In the genomic region with DNA sequence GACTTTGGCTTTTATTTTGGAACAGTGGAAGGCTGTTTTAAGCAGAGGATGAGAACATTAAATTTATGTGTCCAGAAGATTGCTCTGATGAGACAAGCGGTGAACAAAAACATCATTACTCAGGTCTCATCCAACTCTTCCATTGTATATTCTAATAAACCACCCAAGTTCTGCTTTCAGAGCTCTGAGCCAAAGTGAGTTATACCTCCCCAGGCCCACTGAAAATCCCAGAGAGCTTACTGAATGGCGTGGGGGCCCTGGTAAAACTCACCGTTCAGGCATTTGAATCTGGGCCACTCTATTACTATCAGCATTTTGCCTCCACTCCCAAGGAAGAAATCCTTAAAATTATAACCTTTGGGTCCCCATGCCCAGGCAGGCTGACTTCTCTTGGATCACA, we compare ENCODE assay signal across 20 cellular contexts.
DNase-seq lines count a peak whose midpoint lies in the region; ATAC-seq and TF ChIP-seq lines count a peak whose summit lies in the region.
"Had no signal": no experiment of that assay in that cellular context is flagged by ENCODE, and none has a peak within 500 bp of the region (broad histone marks: within the 10 kb centered on the region; RNA-seq: fewer than 3 reads in every experiment).

No MANE protein-coding gene starts in this region.

- no peak for DNase-seq in activated naive CD8-positive, alpha-beta T cell treated with anti-CD3 and anti-CD28 coated beads, Interleukin-2, amount 50 U/mL, for 24 hours
- DNase-seq in iris pigment epithelial cell (ENCODE audit: low read depth) (peak; percentile 54), suprapubic skin (ENCODE audit: low spot score in 2 of 2) (no peak), ureter (ENCODE audit: low spot score) (no peak), HK-2 (ENCODE audit: unreplicated experiment) (no peak), body of pancreas (no peak)
- DNase-seq: activated B cell treated with CpG ODN at 0.5 μM for 24 hours; activated CD8-positive, alpha-beta memory T cell treated with anti-CD3 and anti-CD28 coated beads, Interleukin-2, amount 50 U/mL, for 48 hours; amygdala; hippocampal formation; Karpas-422; left cardiac atrium; NCI-H1930; NCI-H524 treated with DMSO at 0.1 percent for 48 hours; stimulated activated CD4-positive, alpha-beta T cell treated with anti-CD3 and anti-CD28 coated beads, Interleukin-1b, Interleukin-23, amount 100 ng/mL, for 48 hours; T-helper 1 cell had no signal

- H3K4me3 ChIP-seq in suprapubic skin, result no peak overlapping the region
- H3K4me3 ChIP-seq in body of pancreas, result no peak overlapping the region

- H3K4me3 Mint-ChIP-seq in activated naive CD8-positive, alpha-beta T cell, result no peak overlapping the region
- H3K4me3 Mint-ChIP-seq in activated naive CD8-positive, alpha-beta T cell treated with anti-CD3 and anti-CD28 coated beads, Interleukin-2, amount 50 U/mL, for 24 hours, result no peak overlapping the region
- peak overlapping the region; percentile 18 for H3K4me3 Mint-ChIP-seq in activated T-helper 17 cell treated with anti-CD3 and anti-CD28 coated beads, Interleukin-2, amount 50 U/mL, for 72 hours
- H3K4me3 Mint-ChIP-seq: activated B cell treated with CpG ODN at 0.5 μM for 24 hours, type B pancreatic cell had no signal

- TF ChIP-seq EP300 in suprapubic skin (IDR thresholded peaks at IDR 0.05), result no peak

- H3K27me3 Mint-ChIP-seq in activated naive CD8-positive, alpha-beta T cell, result no peaks in the 10 kb centered on the region
- no peaks in the 10 kb centered on the region for H3K27me3 Mint-ChIP-seq in activated naive CD8-positive, alpha-beta T cell treated with anti-CD3 and anti-CD28 coated beads, Interleukin-2, amount 50 U/mL, for 24 hours
- no peaks in the 10 kb centered on the region for H3K27me3 Mint-ChIP-seq in activated T-helper 17 cell treated with anti-CD3 and anti-CD28 coated beads, Interleukin-2, amount 50 U/mL, for 72 hours
- H3K27me3 Mint-ChIP-seq: activated B cell treated with CpG ODN at 0.5 μM for 24 hours had no signal

- H3K27ac Mint-ChIP-seq in activated naive CD8-positive, alpha-beta T cell, result peak overlapping the region; percentile 54
- no peak overlapping the region for H3K27ac Mint-ChIP-seq in activated naive CD8-positive, alpha-beta T cell treated with anti-CD3 and anti-CD28 coated beads, Interleukin-2, amount 50 U/mL, for 24 hours
- no peak overlapping the region for H3K27ac Mint-ChIP-seq in activated T-helper 17 cell treated with anti-CD3 and anti-CD28 coated beads, Interleukin-2, amount 50 U/mL, for 72 hours
- H3K27ac Mint-ChIP-seq: activated B cell treated with CpG ODN at 0.5 μM for 24 hours, type B pancreatic cell had no signal

- peaks cover 70% of the 10 kb centered on the region for H3K4me1 Mint-ChIP-seq in activated naive CD8-positive, alpha-beta T cell (ENCODE audit: low read depth)
- H3K4me1 Mint-ChIP-seq in activated naive CD8-positive, alpha-beta T cell treated with anti-CD3 and anti-CD28 coated beads, Interleukin-2, amount 50 U/mL, for 24 hours, result peaks cover 69% of the 10 kb centered on the region
- peaks cover 26% of the 10 kb centered on the region for H3K4me1 Mint-ChIP-seq in activated T-helper 17 cell treated with anti-CD3 and anti-CD28 coated beads, Interleukin-2, amount 50 U/mL, for 72 hours

- H3K27ac ChIP-seq in suprapubic skin (peak overlapping the region; percentile 8), body of pancreas (peak overlapping the region in 2 of 4 donors; percentile 30 to 68)

- TF ChIP-seq POLR2A in suprapubic skin (IDR thresholded peaks at IDR 0.05) (no peak), body of pancreas (IDR thresholded peaks at IDR 0.05) (no peak)

- no peaks in the 10 kb centered on the region for H3K9me3 Mint-ChIP-seq in activated naive CD8-positive, alpha-beta T cell (ENCODE audit: low read depth)
- no peaks in the 10 kb centered on the region for H3K9me3 Mint-ChIP-seq in activated naive CD8-positive, alpha-beta T cell treated with anti-CD3 and anti-CD28 coated beads, Interleukin-2, amount 50 U/mL, for 24 hours
- no peaks in the 10 kb centered on the region for H3K9me3 Mint-ChIP-seq in activated T-helper 17 cell treated with anti-CD3 and anti-CD28 coated beads, Interleukin-2, amount 50 U/mL, for 72 hours
- H3K9me3 Mint-ChIP-seq: activated B cell treated with CpG ODN at 0.5 μM for 24 hours, type B pancreatic cell had no signal

- H3K36me3 ChIP-seq in suprapubic skin (no peaks in the 10 kb centered on the region), body of pancreas (replicated peaks in 1 of 2; ENCODE audit: insufficient read depth in 1 of 2, low read depth in 2 of 2) (no peaks in the 10 kb centered on the region)

- H3K27me3 ChIP-seq in suprapubic skin (no peaks in the 10 kb centered on the region), body of pancreas (no peaks in the 10 kb centered on the region)

- WGBS in suprapubic skin, result 63% methylated on average over 3 of the region's 3 CpGs
- 65 to 78% methylated on average over 3 of the region's 3 CpGs for WGBS in body of pancreas, 2 donors

- no peak for ATAC-seq in activated naive CD8-positive, alpha-beta T cell treated with anti-CD3 and anti-CD28 coated beads, Interleukin-2, amount 50 U/mL, for 24 hours
- no peak for ATAC-seq in activated T-helper 17 cell treated with anti-CD3 and anti-CD28 coated beads, Interleukin-2, amount 50 U/mL, for 72 hours (replicated peaks)
- no peak for ATAC-seq in body of pancreas
- ATAC-seq: Panc1 had no signal

- no peaks in the 10 kb centered on the region for H3K36me3 Mint-ChIP-seq in activated naive CD8-positive, alpha-beta T cell
- H3K36me3 Mint-ChIP-seq in activated naive CD8-positive, alpha-beta T cell treated with anti-CD3 and anti-CD28 coated beads, Interleukin-2, amount 50 U/mL, for 24 hours (ENCODE audit: low read depth), result no peaks in the 10 kb centered on the region
- no peaks in the 10 kb centered on the region for H3K36me3 Mint-ChIP-seq in activated T-helper 17 cell treated with anti-CD3 and anti-CD28 coated beads, Interleukin-2, amount 50 U/mL, for 72 hours (ENCODE audit: low read depth)
- H3K36me3 Mint-ChIP-seq: type B pancreatic cell had no signal

- TF ChIP-seq CTCF in suprapubic skin (IDR thresholded peaks at IDR 0.05), result no peak
- no peak for TF ChIP-seq CTCF in body of pancreas (IDR thresholded peaks at IDR 0.05)

- H3K4me1 ChIP-seq in suprapubic skin (peaks cover 47% of the 10 kb centered on the region), body of pancreas (peaks cover 27% of the 10 kb centered on the region)

- H3K9me3 ChIP-seq in suprapubic skin (no peaks in the 10 kb centered on the region), body of pancreas (no peaks in the 10 kb centered on the region)

- intact Hi-C loops in body of pancreas (cut with DNase I), result no loop called here
